In genomic region chr10:70558871-70559810, GRCh38 we compare ENCODE assay signal across 1 cellular context.
TF ChIP-seq lines count a peak whose summit lies in the region.

No MANE protein-coding gene starts in this region.

TF ChIP-seq in GM23338, 12 proteins besides CTCF, POLR2A, EP300 and RAD21 (continued from another document):
- TF ChIP-seq ZNF462 (CRISPR knock-in tag; IDR thresholded peaks at IDR 0.05) = no peak
TF ChIP-seq in GM23338: peak in this region for 0.
